Comparison of ENCODE assay signal across 15 cellular contexts in the genomic region with DNA sequence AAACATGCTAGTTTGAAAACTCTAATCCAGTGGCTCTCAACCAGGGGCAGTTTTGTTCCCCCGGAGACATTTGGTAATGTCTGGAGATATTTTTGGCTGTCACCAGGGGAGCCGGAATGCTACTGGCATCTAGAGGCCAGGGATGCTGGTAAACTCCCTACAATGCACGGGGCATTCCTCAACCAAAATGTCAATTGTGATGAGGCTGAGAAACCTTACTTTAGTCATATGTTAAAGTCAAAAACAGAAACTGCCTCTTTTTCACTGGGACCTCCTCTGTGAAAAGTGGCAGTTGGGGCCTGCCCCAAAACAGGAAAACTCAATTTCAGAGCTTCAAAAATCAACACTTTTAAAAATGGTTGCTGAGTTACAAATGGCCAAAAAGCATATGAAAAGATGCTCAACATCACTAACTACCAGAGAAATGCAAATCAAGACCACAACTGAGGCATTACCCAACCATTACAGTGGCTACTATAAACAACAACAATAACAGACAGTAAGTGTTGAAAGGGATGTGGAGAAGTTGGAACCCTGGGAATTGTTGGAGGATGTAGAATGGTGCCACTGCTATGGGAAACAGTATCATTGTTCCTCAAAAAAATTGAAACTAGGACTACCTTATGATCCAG.
DNase-seq lines count a peak whose midpoint lies in the region; ATAC-seq and TF ChIP-seq lines count a peak whose summit lies in the region.
"Had no signal": no experiment of that assay in that cellular context is flagged by ENCODE, and none has a peak within 500 bp of the region (broad histone marks: within the 10 kb centered on the region; RNA-seq: fewer than 3 reads in every experiment).

No MANE protein-coding gene starts in this region.

- H3K27ac Mint-ChIP-seq in memory B cell (peak overlapping the region; percentile 83), mesothelial cell of epicardium (no peak overlapping the region)
- H3K27ac Mint-ChIP-seq: activated CD4-positive, alpha-beta memory T cell treated with anti-CD3 and anti-CD28 coated beads, Interleukin-2, amount 10 ng/mL, durations not matched to agents 7 days and 5 days; activated naive CD8-positive, alpha-beta T cell treated with anti-CD3 and anti-CD28 coated beads, Interleukin-2, amount 10 ng/mL, durations not matched to agents 7 days and 5 days had no signal

- peaks cover 3% of the 10 kb centered on the region for H3K36me3 Mint-ChIP-seq in memory B cell
- no peaks in the 10 kb centered on the region for H3K36me3 Mint-ChIP-seq in mesothelial cell of epicardium
- H3K36me3 Mint-ChIP-seq: activated naive CD8-positive, alpha-beta T cell treated with anti-CD3 and anti-CD28 coated beads, Interleukin-2, amount 10 ng/mL, durations not matched to agents 7 days and 5 days; T-cell had no signal

- H3K4me3 Mint-ChIP-seq in memory B cell (peak overlapping the region; percentile 64), mesothelial cell of epicardium (no peak overlapping the region)
- H3K4me3 Mint-ChIP-seq: activated CD4-positive, alpha-beta memory T cell treated with anti-CD3 and anti-CD28 coated beads, Interleukin-2, amount 10 ng/mL, durations not matched to agents 7 days and 5 days; activated naive CD8-positive, alpha-beta T cell treated with anti-CD3 and anti-CD28 coated beads, Interleukin-2, amount 10 ng/mL, durations not matched to agents 7 days and 5 days; neural crest cell; T-cell had no signal

- H3K4me1 Mint-ChIP-seq in memory B cell, result peaks cover 47% of the 10 kb centered on the region
- peaks cover 30% of the 10 kb centered on the region for H3K4me1 Mint-ChIP-seq in mesothelial cell of epicardium
- H3K4me1 Mint-ChIP-seq: activated naive CD8-positive, alpha-beta T cell treated with anti-CD3 and anti-CD28 coated beads, Interleukin-2, amount 10 ng/mL, durations not matched to agents 7 days and 5 days had no signal

- DNase-seq in memory B cell (ENCODE audit: low spot score in 2 of 2) (no peak), DMS114 treated with DMSO at 0.1 percent for 48 hours (lab: John Stamatoyannopoulos, UW; ENCODE audit: unreplicated experiment) (no peak), NCI-H2171 treated with DMSO at 0.1 percent for 48 hours (lab: John Stamatoyannopoulos, UW) (no peak), mesothelial cell of epicardium (ENCODE audit: low spot score in 2 of 2, unreplicated experiment in 2 of 2) (no peak)
- DNase-seq: activated CD4-positive, alpha-beta memory T cell treated with anti-CD3 and anti-CD28 coated beads, Interleukin-2, amount 10 ng/mL, durations not matched to agents 7 days and 5 days; activated naive CD8-positive, alpha-beta T cell treated with anti-CD3 and anti-CD28 coated beads, Interleukin-2, amount 10 ng/mL, durations not matched to agents 7 days and 5 days; foreskin keratinocyte; islet precursor cell; NCI-H187 treated with DMSO at 0.1 percent for 48 hours; T-cell had no signal

- no peak for TF ChIP-seq CTCF in mesothelial cell of epicardium (IDR thresholded peaks at IDR 0.05; ENCODE audit: unreplicated experiment)

- H3K9me3 Mint-ChIP-seq in memory B cell (peaks cover 2% of the 10 kb centered on the region), mesothelial cell of epicardium (no peaks in the 10 kb centered on the region)
- H3K9me3 Mint-ChIP-seq: activated CD4-positive, alpha-beta memory T cell treated with anti-CD3 and anti-CD28 coated beads, Interleukin-2, amount 10 ng/mL, durations not matched to agents 7 days and 5 days; activated naive CD8-positive, alpha-beta T cell treated with anti-CD3 and anti-CD28 coated beads, Interleukin-2, amount 10 ng/mL, durations not matched to agents 7 days and 5 days; neural crest cell; T-cell had no signal

- ATAC-seq in GM18519 (IDR thresholded peaks at IDR 0.05; ENCODE audit: low FRiP score, unreplicated experiment) (peak; percentile 27), GM21390 (IDR thresholded peaks at IDR 0.05; ENCODE audit: unreplicated experiment) (peak; percentile 39), HG03175 (IDR thresholded peaks at IDR 0.05; ENCODE audit: unreplicated experiment) (peak; percentile 34), memory B cell (ENCODE audit: low read depth) (no peak), HG03196 (IDR thresholded peaks at IDR 0.05; ENCODE audit: unreplicated experiment) (no peak)
- ATAC-seq: foreskin keratinocyte, T-cell had no signal

- H3K27me3 Mint-ChIP-seq in memory B cell (no peaks in the 10 kb centered on the region), mesothelial cell of epicardium (ENCODE audit: low read depth) (no peaks in the 10 kb centered on the region)
- H3K27me3 Mint-ChIP-seq: activated naive CD8-positive, alpha-beta T cell treated with anti-CD3 and anti-CD28 coated beads, Interleukin-2, amount 10 ng/mL, durations not matched to agents 7 days and 5 days; T-cell had no signal

Comparison
In these comparisons a context has a peak if more than half of its experiments do, and no peak if none do; other contexts are left out.
1. ATAC-seq: peak in GM18519 (single experiment), GM21390 (single experiment) and HG03175 (single experiment); none in memory B cell (single experiment) and HG03196 (single experiment).